ENCODE assay signal across 17 cellular contexts in the genomic region with DNA sequence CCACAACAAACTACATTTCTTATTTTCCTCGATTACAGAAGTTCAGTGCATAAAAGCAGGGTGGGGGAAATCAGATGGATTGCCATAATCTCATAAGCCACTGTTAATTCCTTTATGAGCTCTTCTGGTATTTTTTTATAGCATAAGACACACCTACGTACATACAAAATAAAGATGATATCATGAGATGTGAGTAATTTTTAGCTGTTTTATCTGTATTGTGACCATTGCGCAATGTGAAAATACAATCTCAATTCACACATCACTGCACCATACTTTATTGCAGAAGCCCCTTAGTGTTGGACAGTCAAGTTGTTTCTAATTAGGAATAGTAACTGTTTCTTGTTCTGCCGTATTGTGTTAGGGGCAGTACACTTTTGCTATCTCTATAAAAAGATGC.
DNase-seq lines count a peak whose midpoint lies in the region; ATAC-seq, FAIRE-seq and TF ChIP-seq lines count a peak whose summit lies in the region.
"Had no signal": no experiment of that assay in that cellular context is flagged by ENCODE, and none has a peak within 500 bp of the region (broad histone marks: within the 10 kb centered on the region; RNA-seq: fewer than 3 reads in every experiment).

No MANE protein-coding gene starts in this region.

- TF ChIP-seq RAD21 in A549 (conservative IDR thresholded peaks at IDR 0.05 in 1 of 2, IDR thresholded peaks at IDR 0.05 in 1 of 2): no peak
- TF ChIP-seq RAD21 in Ishikawa (IDR thresholded peaks at IDR 0.05; ENCODE audit: low read depth): no peak
- no peak for TF ChIP-seq RAD21 in K562 (CRISPR knock-in tag; conservative IDR thresholded peaks at IDR 0.05 in 1 of 2, IDR thresholded peaks at IDR 0.05 in 1 of 2)

- TF ChIP-seq CTCF in A549 (IDR thresholded peaks at IDR 0.05): no peak
- no peak for TF ChIP-seq CTCF in K562 (IDR thresholded peaks at IDR 0.05 in 2 of 3, conservative IDR thresholded peaks at IDR 0.05 in 1 of 3; ENCODE audit: insufficient read depth in 2 of 3, low read depth in 1 of 3, low read length in 3 of 3)
- no peak for TF ChIP-seq CTCF in WERI-Rb-1 (IDR thresholded peaks at IDR 0.05; ENCODE audit: low read depth, low read length)

- H3K9me3 ChIP-seq in A549 (no peaks in the 10 kb centered on the region), K562 (replicated peaks; ENCODE audit: control insufficient read depth, insufficient read depth, low read depth, low read length) (no peaks in the 10 kb centered on the region), WERI-Rb-1 (ENCODE audit: severe bottlenecking) (no peaks in the 10 kb centered on the region)
- no peaks in the 10 kb centered on the region for H3K9me3 ChIP-seq in CD4-positive, alpha-beta memory T cell (ENCODE audit: control insufficient read depth in 1 of 2, low read length in 2 of 2)

- H3K4me1 ChIP-seq in A549: no peaks in the 10 kb centered on the region
- H3K4me1 ChIP-seq in K562 (replicated peaks in 1 of 2; ENCODE audit: control insufficient read depth in 2 of 2, insufficient read depth in 2 of 2, low read length in 2 of 2): no peaks in the 10 kb centered on the region
- H3K4me1 ChIP-seq in CD4-positive, alpha-beta memory T cell (ENCODE audit: insufficient read depth, low read length): no peaks in the 10 kb centered on the region

- TF ChIP-seq POLR2A in A549 (IDR thresholded peaks at IDR 0.05; ENCODE audit: low read length) (no peak), K562 (conservative IDR thresholded peaks at IDR 0.05) (no peak)

- no peaks in the 10 kb centered on the region for H3K27me3 ChIP-seq in K562 (ENCODE audit: control insufficient read depth in 2 of 2, insufficient read depth in 2 of 2, low read length in 2 of 2)
- no peaks in the 10 kb centered on the region for H3K27me3 ChIP-seq in CD4-positive, alpha-beta memory T cell (ENCODE audit: insufficient read depth, low read length)
- no peaks in the 10 kb centered on the region for H3K27me3 ChIP-seq in WERI-Rb-1 (ENCODE audit: insufficient read depth, low read depth, severe bottlenecking)

- TF ChIP-seq EP300 in A549 (IDR thresholded peaks at IDR 0.05) (no peak), Ishikawa (IDR thresholded peaks at IDR 0.05; ENCODE audit: borderline replicate concordance) (no peak), K562 (IDR thresholded peaks at IDR 0.05; ENCODE audit: low read length) (no peak)

- peaks cover 0 to 12% (median 3%) of the 10 kb centered on the region in 8 donors for H3K9me3 Mint-ChIP-seq in CD4-positive, alpha-beta memory T cell
- H3K9me3 Mint-ChIP-seq: HFFc6 had no signal

- H4K20me1 ChIP-seq in K562 (replicated peaks; ENCODE audit: control insufficient read depth, insufficient read depth, low read length): no peaks in the 10 kb centered on the region

- CTCF ChIA-PET in A549 (lab: Yijun Ruan, JAX) (no interaction called here), K562 (lab: Yijun Ruan, JAX; ENCODE audit: low intra/inter-chr PET ratio) (no interaction called here)
- CTCF ChIA-PET in CD4-positive, alpha-beta memory T cell (lab: Charles Lee; ENCODE audit: partially characterized antibody): interaction anchor here (1.5 kb wide), 1 partner anchor 12 kb away, joined by 3 read pairs; no protein-coding TSS in a partner anchor

- no TSS peak for BruUV-seq in K562 (replicated peaks; lab: Mats Ljungman, UMichigan)

- H3K4me2 ChIP-seq in A549 (no peak overlapping the region), K562 (ENCODE audit: insufficient read depth, low read length) (no peak overlapping the region)

- no peaks in the 10 kb centered on the region for H3K27me3 Mint-ChIP-seq in CD4-positive, alpha-beta memory T cell
- H3K27me3 Mint-ChIP-seq: B cell; CD4-positive, alpha-beta T cell had no signal

- ATAC-seq in A549 (no peak), K562 (no peak), left colon (peak; percentile 97)
- ATAC-seq: GM12878 had no signal

- FAIRE-seq in A549 (lab: Jason Lieb, UNC) (no peak), K562 (lab: Jason Lieb, UNC) (no peak)
- FAIRE-seq: GM12878, HTR-8/SVneo had no signal

- DNase-seq in A549 (ENCODE audit: low read depth in 1 of 2, low spot score in 1 of 2) (no peak), K562 (ENCODE audit: extremely low read depth in 1 of 4, low spot score in 3 of 4) (no peak), left colon (no peak), cortex of kidney (lab: John Stamatoyannopoulos, UW) (no peak), WERI-Rb-1 (no peak)
- no peak for DNase-seq in CD4-positive, alpha-beta memory T cell
- DNase-seq: C1 segment of cervical spinal cord; CD4-positive, alpha-beta T cell; DMS79; GOT3; HCEC 1CT; HFFc6; KG1 had no signal

- no peaks in the 10 kb centered on the region for H3K9me1 ChIP-seq in K562 (ENCODE audit: control insufficient read depth, insufficient read depth, low read length)

- H3K4me3 ChIP-seq in A549: no peak overlapping the region
- H3K4me3 ChIP-seq in K562: no peak overlapping the region
- H3K4me3 ChIP-seq in CD4-positive, alpha-beta memory T cell (ENCODE audit: low read length in 2 of 2): no peak overlapping the region
- H3K4me3 ChIP-seq in WERI-Rb-1 (ENCODE audit: low read depth, low read length): no peak overlapping the region
- H3K4me3 ChIP-seq: GM12878 had no signal

- no peak overlapping the region for H3K27ac Mint-ChIP-seq in CD4-positive, alpha-beta memory T cell
- H3K27ac Mint-ChIP-seq: B cell; CD4-positive, alpha-beta T cell; HFFc6 had no signal

- no peak overlapping the region for H3K4me3 Mint-ChIP-seq in CD4-positive, alpha-beta memory T cell
- H3K4me3 Mint-ChIP-seq: B cell; CD4-positive, alpha-beta T cell; HFFc6 had no signal

- H2AFZ ChIP-seq in K562 (ENCODE audit: low read depth, low read length): no peak overlapping the region

- no peak overlapping the region for H3K27ac ChIP-seq in A549
- no peak overlapping the region for H3K27ac ChIP-seq in K562 (ENCODE audit: extremely low read depth, low read depth, low read length)
- H3K27ac ChIP-seq in CD4-positive, alpha-beta memory T cell (ENCODE audit: low read depth, low read length): no peak overlapping the region
- no peak overlapping the region for H3K27ac ChIP-seq in WERI-Rb-1

- H3K79me2 ChIP-seq in K562 (ENCODE audit: control insufficient read depth, insufficient read depth, low read length): no peaks in the 10 kb centered on the region

- intact Hi-C loops in K562 (cut with micrococcal nuclease) (no loop called here), left colon (cut with DNase I, micrococcal nuclease) (no loop called here)
- intact Hi-C loops in CD4-positive, alpha-beta memory T cell (cut with micrococcal nuclease): no loop called here

- H3K9ac ChIP-seq in K562 (ENCODE audit: insufficient read depth in 1 of 2, low read depth in 2 of 2, low read length in 2 of 2): no peak overlapping the region

- WGBS in A549 (ENCODE audit: missing lambda C conversion rate): 92% methylated on average over 4 of the region's 4 CpGs
- WGBS in K562 (ENCODE audit: insufficient coverage, low coverage, missing lambda C conversion rate): 67% methylated on average over 4 of the region's 4 CpGs

- in situ Hi-C loops in K562 (cut with MboI): no loop called here

- POLR2A ChIA-PET in A549 (lab: Yijun Ruan, JAX) (no interaction called here), K562 (lab: Yijun Ruan, JAX) (interaction anchor here (1.1 to 1.3 kb wide), 2 partner anchors 13 to 56 kb away, joined by 4 read pairs; no protein-coding TSS in a partner anchor)
- POLR2A ChIA-PET in CD4-positive, alpha-beta memory T cell (lab: Charles Lee; ENCODE audit: partially characterized antibody): no interaction called here

- peaks cover 11 to 30% of the 10 kb centered on the region in 2 donors for H3K36me3 Mint-ChIP-seq in CD4-positive, alpha-beta memory T cell

- H3K4me1 Mint-ChIP-seq in CD4-positive, alpha-beta memory T cell: peaks cover 8 to 21% (median 11%) of the 10 kb centered on the region in 4 donors

- no peaks in the 10 kb centered on the region for H3K36me3 ChIP-seq in K562 (ENCODE audit: control insufficient read depth, insufficient read depth, low read length)
- H3K36me3 ChIP-seq in CD4-positive, alpha-beta memory T cell (ENCODE audit: insufficient read depth, low read length): no peaks in the 10 kb centered on the region
- H3K36me3 ChIP-seq in WERI-Rb-1: no peaks in the 10 kb centered on the region

TF ChIP-seq in A549, 52 proteins besides CTCF, POLR2A, EP300 and RAD21:
- TF ChIP-seq MAFK (IDR thresholded peaks at IDR 0.05; ENCODE audit: partially characterized antibody) (no peak), CBX8 (IDR thresholded peaks at IDR 0.05) (no peak), CEBPB (IDR thresholded peaks at IDR 0.05) (peak; percentile 64 to 72; a peak in 3 of 4 replicates), SREBF2 (IDR thresholded peaks at IDR 0.05) (no peak)

TF ChIP-seq in Ishikawa, 13 proteins besides CTCF, POLR2A, EP300 and RAD21:
- TF ChIP-seq TCF12 (IDR thresholded peaks at IDR 0.05; ENCODE audit: low read depth) (no peak), TEAD4 (IDR thresholded peaks at IDR 0.05) (no peak), CREB1 (IDR thresholded peaks at IDR 0.05; ENCODE audit: low read depth) (no peak), YY1 (IDR thresholded peaks at IDR 0.05; ENCODE audit: low read depth) (no peak), CEBPB (IDR thresholded peaks at IDR 0.05) (peak; percentile 67)

TF ChIP-seq in K562, 482 proteins besides CTCF, POLR2A, EP300 and RAD21 (continues in another document):
- TF ChIP-seq MXI1 (IDR thresholded peaks at IDR 0.05; ENCODE audit: low read depth, low read length) (no peak), ZFPM2 (CRISPR knock-in tag; IDR thresholded peaks at IDR 0.05) (no peak), RUNX1 (IDR thresholded peaks at IDR 0.05; ENCODE audit: low read depth) (no peak), SIN3B (IDR thresholded peaks at IDR 0.05; ENCODE audit: low read depth) (no peak), EGR1 (conservative IDR thresholded peaks at IDR 0.05) (no peak), PRMT5 (CRISPR knock-in tag; IDR thresholded peaks at IDR 0.05) (no peak), NFIX (CRISPR knock-in tag; IDR thresholded peaks at IDR 0.05; ENCODE audit: low read depth) (no peak), TRIM28 (IDR thresholded peaks at IDR 0.05) (no peak)
- TF ChIP-seq, protein P1, sequence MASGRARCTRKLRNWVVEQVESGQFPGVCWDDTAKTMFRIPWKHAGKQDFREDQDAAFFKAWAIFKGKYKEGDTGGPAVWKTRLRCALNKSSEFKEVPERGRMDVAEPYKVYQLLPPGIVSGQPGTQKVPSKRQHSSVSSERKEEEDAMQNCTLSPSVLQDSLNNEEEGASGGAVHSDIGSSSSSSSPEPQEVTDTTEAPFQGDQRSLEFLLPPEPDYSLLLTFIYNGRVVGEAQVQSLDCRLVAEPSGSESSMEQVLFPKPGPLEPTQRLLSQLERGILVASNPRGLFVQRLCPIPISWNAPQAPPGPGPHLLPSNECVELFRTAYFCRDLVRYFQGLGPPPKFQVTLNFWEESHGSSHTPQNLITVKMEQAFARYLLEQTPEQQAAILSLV (tag; IDR thresholded peaks at IDR 0.05): 0 out of 2 replicates have a peak, but pooled peaks have one; percentile 50
